35 cellular contexts compared by ENCODE assay signal in genomic region chr5:54279960-54280359, GRCh38.
"Had no signal": no experiment of that assay in that cellular context is flagged by ENCODE, and none has a peak within 500 bp of the region (broad histone marks: within the 10 kb centered on the region; RNA-seq: fewer than 3 reads in every experiment).

No MANE protein-coding gene starts in this region.

- H3K27ac Mint-ChIP-seq: activated B cell treated with CpG ODN at 0.5 μM for 24 hours; activated CD4-positive, alpha-beta memory T cell treated with anti-CD3 and anti-CD28 coated beads for 36 hours; activated CD4-positive, alpha-beta T cell treated with anti-CD3 and anti-CD28 coated beads, Interleukin-2, amount 10 ng/mL, durations not matched to agents 24 days and 14 days; activated CD8-positive, alpha-beta T cell treated with anti-CD3 and anti-CD28 coated beads for 36 hours; activated naive CD4-positive, alpha-beta T cell treated with anti-CD3 and anti-CD28 coated beads for 36 hours; activated naive CD4-positive, alpha-beta T cell treated with anti-CD3 and anti-CD28 coated beads, Interleukin-2, amount 50 U/mL, for 72 hours; activated naive CD8-positive, alpha-beta T cell treated with anti-CD3 and anti-CD28 coated beads for 36 hours; activated T-cell treated with anti-CD3 and anti-CD28 coated beads, Interleukin-2, amount 50 U/mL, for 24 hours; activated T-helper 1 cell treated with anti-CD3 and anti-CD28 coated beads, Interleukin-12 subunit alpha, Interleukin-12 subunit beta, Interleukin-2, Interleukin-4 antibody, amounts not matched to agents 30 ng/mL and 10 ng/mL and 1 ng/mL, durations not matched to agents 14 hours and 24 hours and 36 hours; activated T-helper 17 cell treated with anti-CD3 and anti-CD28 coated beads, Interleukin-2, amount 50 U/mL, for 72 hours; T-helper 1 cell treated with Interleukin-12 subunit alpha and Interleukin-12 subunit beta and Interleukin-4 antibody, amounts not matched to agents 30 μg/mL and 1 μg/mL, for 36 hours; T-helper 2 cell treated with Interferon-gamma antibody and Interleukin-4, amounts not matched to agents 5 μg/mL and 100 μg/mL, for 36 hours had no signal

- H3K4me1 Mint-ChIP-seq: activated B cell treated with CpG ODN at 0.5 μM for 24 hours; activated CD4-positive, alpha-beta T cell treated with anti-CD3 and anti-CD28 coated beads, Interleukin-2, amount 10 ng/mL, durations not matched to agents 24 days and 14 days had no signal

- FAIRE-seq: astrocyte, TTC549 had no signal

- H3K4me3 ChIP-seq: adrenal gland, body of pancreas, breast epithelium had no signal

- H3K36me3 ChIP-seq: adrenal gland, brain microvascular endothelial cell, breast epithelium had no signal

- H3K4me3 Mint-ChIP-seq: activated B cell treated with CpG ODN at 0.5 μM for 24 hours; activated CD4-positive, alpha-beta memory T cell treated with anti-CD3 and anti-CD28 coated beads for 36 hours; activated CD4-positive, alpha-beta T cell treated with anti-CD3 and anti-CD28 coated beads, Interleukin-2, amount 10 ng/mL, durations not matched to agents 24 days and 14 days; activated CD8-positive, alpha-beta T cell treated with anti-CD3 and anti-CD28 coated beads for 36 hours; activated naive CD4-positive, alpha-beta T cell treated with anti-CD3 and anti-CD28 coated beads for 36 hours; activated naive CD8-positive, alpha-beta T cell treated with anti-CD3 and anti-CD28 coated beads for 36 hours; activated T-cell treated with anti-CD3 and anti-CD28 coated beads, Interleukin-2, amount 50 U/mL, for 24 hours; activated T-helper 1 cell treated with anti-CD3 and anti-CD28 coated beads, Interleukin-12 subunit alpha, Interleukin-12 subunit beta, Interleukin-2, Interleukin-4 antibody, amounts not matched to agents 30 ng/mL and 10 ng/mL and 1 ng/mL, durations not matched to agents 14 hours and 24 hours and 36 hours; activated T-helper 17 cell treated with anti-CD3 and anti-CD28 coated beads, Interleukin-2, amount 50 U/mL, for 72 hours; T-helper 1 cell treated with Interleukin-12 subunit alpha and Interleukin-12 subunit beta and Interleukin-4 antibody, amounts not matched to agents 30 μg/mL and 1 μg/mL, for 36 hours; T-helper 2 cell treated with Interferon-gamma antibody and Interleukin-4, amounts not matched to agents 5 μg/mL and 100 μg/mL, for 36 hours had no signal

- DNase-seq: activated B cell treated with CpG ODN at 0.5 μM for 24 hours; activated CD4-positive, alpha-beta memory T cell treated with anti-CD3 and anti-CD28 coated beads for 36 hours; activated CD4-positive, alpha-beta T cell treated with anti-CD3 and anti-CD28 coated beads for 4 hours; activated CD4-positive, alpha-beta T cell treated with anti-CD3 and anti-CD28 coated beads, Interleukin-2, amount 10 ng/mL, durations not matched to agents 24 days and 14 days; activated CD4-positive, alpha-beta T cell treated with anti-CD3 and anti-CD28 coated beads, Interleukin-2, amount 50 U/mL, for 1 hour; activated CD4-positive, alpha-beta T cell treated with anti-CD3 and anti-CD28 coated beads, Interleukin-2, amount 50 U/mL, for 4 hours; activated CD4-positive, CD25-positive, alpha-beta regulatory T cell treated with anti-CD3 and anti-CD28 coated beads, Interleukin-2, amount 50 U/mL, for 72 hours; activated CD8-positive, alpha-beta memory T cell treated with anti-CD3 and anti-CD28 coated beads, Interleukin-2, amount 50 U/mL, for 4 hours; activated CD8-positive, alpha-beta T cell treated with anti-CD3 and anti-CD28 coated beads for 36 hours; activated effector memory CD4-positive, alpha-beta T cell treated with anti-CD3 and anti-CD28 coated beads, Interleukin-2, amount 50 U/mL, for 16 hours; activated gamma-delta T cell treated with Interleukin-2 at 50 U/mL for 16 hours; activated naive CD4-positive, alpha-beta T cell; activated naive CD4-positive, alpha-beta T cell treated with anti-CD3 and anti-CD28 coated beads for 36 hours; activated naive CD4-positive, alpha-beta T cell treated with anti-CD3 and anti-CD28 coated beads, Interleukin-2, amount 50 U/mL, for 16 hours; activated naive CD8-positive, alpha-beta T cell treated with anti-CD3 and anti-CD28 coated beads for 36 hours; activated T-cell treated with anti-CD3 and anti-CD28 coated beads, Interleukin-2, amount 50 U/mL, for 24 hours; activated T-cell treated with anti-CD3 and anti-CD28 coated beads, Interleukin-2, amount 50 U/mL, for 48 hours; adrenal gland; amniotic stem cell; aorta; body of pancreas; brain microvascular endothelial cell; central memory CD4-positive, alpha-beta T cell; T-helper 1 cell; T-helper 2 cell; T-helper 9 cell had no signal

- H3K27me3 ChIP-seq: adrenal gland, body of pancreas, brain microvascular endothelial cell, breast epithelium had no signal

- H3K9me3 ChIP-seq: adrenal gland, body of pancreas, breast epithelium had no signal

- H3K4me1 ChIP-seq: body of pancreas, breast epithelium had no signal

- H3K9me3 Mint-ChIP-seq: activated CD8-positive, alpha-beta T cell treated with anti-CD3 and anti-CD28 coated beads for 36 hours; activated naive CD4-positive, alpha-beta T cell treated with anti-CD3 and anti-CD28 coated beads, Interleukin-2, amount 50 U/mL, for 72 hours; activated T-helper 17 cell treated with anti-CD3 and anti-CD28 coated beads, Interleukin-2, amount 50 U/mL, for 72 hours had no signal

- ATAC-seq: activated CD8-positive, alpha-beta T cell treated with anti-CD3 and anti-CD28 coated beads for 36 hours; activated naive CD4-positive, alpha-beta T cell treated with anti-CD3 and anti-CD28 coated beads, Interleukin-2, amount 50 U/mL, for 72 hours; activated T-helper 17 cell treated with anti-CD3 and anti-CD28 coated beads, Interleukin-2, amount 50 U/mL, for 72 hours; body of pancreas had no signal

- H3K27ac ChIP-seq: body of pancreas, brain microvascular endothelial cell, VCaP had no signal

- H3K27me3 Mint-ChIP-seq: activated B cell treated with CpG ODN at 0.5 μM for 24 hours; activated CD4-positive, alpha-beta memory T cell treated with anti-CD3 and anti-CD28 coated beads for 36 hours; activated CD4-positive, alpha-beta T cell treated with anti-CD3 and anti-CD28 coated beads, Interleukin-2, amount 10 ng/mL, durations not matched to agents 24 days and 14 days; activated CD8-positive, alpha-beta T cell treated with anti-CD3 and anti-CD28 coated beads for 36 hours; activated naive CD8-positive, alpha-beta T cell treated with anti-CD3 and anti-CD28 coated beads for 36 hours; activated T-cell treated with anti-CD3 and anti-CD28 coated beads, Interleukin-2, amount 50 U/mL, for 24 hours; activated T-helper 17 cell treated with anti-CD3 and anti-CD28 coated beads, Interleukin-2, amount 50 U/mL, for 72 hours had no signal
